ENCODE assay signal across 9 cellular contexts in genomic region chr2:172783091-172783898, GRCh38. TPM values are rescaled to one million over a fixed set of nuclear protein-coding genes. Genes with fewer than 3 reads are reported as not detected.
DNase-seq lines count a peak whose midpoint lies in the region; ATAC-seq, FAIRE-seq and TF ChIP-seq lines count a peak whose summit lies in the region.
"Had no signal": no experiment of that assay in that cellular context is flagged by ENCODE, and none has a peak within 500 bp of the region (broad histone marks: within the 10 kb centered on the region; RNA-seq: fewer than 3 reads in every experiment).

No MANE protein-coding gene starts in this region.

- H4K20me1 ChIP-seq in H1 (replicated peaks in 1 of 2; ENCODE audit: control insufficient read depth in 1 of 2, insufficient read depth in 2 of 2, low read length in 2 of 2) = no peaks in the 10 kb centered on the region

- no peak for FAIRE-seq in H1 (lab: Jason Lieb, UNC)

- DNase-seq in COLO829 (ENCODE audit: low spot score) (peak; percentile 93), NCI-H69 (lab: John Stamatoyannopoulos, UW) (peak; percentile 5), H1 (ENCODE audit: low read depth in 1 of 2, low spot score in 2 of 2) (no peak), mucosa of descending colon (peak in 1 of 3 donors; percentile 2), GDM1 (lab: John Stamatoyannopoulos, UW) (no peak)
- no peak for DNase-seq in activated CD4-positive, alpha-beta T cell treated with anti-CD3 and anti-CD28 coated beads, Interleukin-2, amount 50 U/mL, for 4 hours
- DNase-seq: activated naive CD4-positive, alpha-beta T cell treated with anti-CD3 and anti-CD28 coated beads, Interleukin-2, amount 10 ng/mL, durations not matched to agents 7 days and 5 days had no signal

- POLR2A ChIA-PET in H1 (lab: Charles Lee; ENCODE audit: partially characterized antibody) = no interaction called here

- H3K9ac ChIP-seq in H1 (replicated peaks in 1 of 4; ENCODE audit: extremely low read depth in 1 of 4, low read depth in 3 of 4, low read length in 3 of 4) = no peak overlapping the region

- intact Hi-C loops in mucosa of descending colon (cut with DNase I, micrococcal nuclease) = no loop called here

- no peak overlapping the region for H3K4ac ChIP-seq in H1 (replicated peaks; ENCODE audit: insufficient read length, low read depth, low read length)

- H3K4me3 ChIP-seq in H1 (ENCODE audit: extremely low read depth in 1 of 4, insufficient read depth in 2 of 4, low read depth in 3 of 4, low read length in 4 of 4) = no peak overlapping the region
- H3K4me3 ChIP-seq in mucosa of descending colon = no peak overlapping the region

- CTCF ChIA-PET in H1 (lab: Charles Lee; ENCODE audit: partially characterized antibody) = no interaction called here

- TF ChIP-seq POLR2A in H1 (IDR thresholded peaks at IDR 0.05; ENCODE audit: control extremely low read depth in 1 of 2, low read depth in 2 of 2, low read length in 2 of 2) = no peak

- no peaks in the 10 kb centered on the region for H3K27me3 ChIP-seq in H1 (replicated peaks in 1 of 4; ENCODE audit: control insufficient read depth in 3 of 4, extremely low read depth in 1 of 4, insufficient read depth in 3 of 4, low read length in 3 of 4)

- peaks cover 2% of the 10 kb centered on the region; the same call in 1 of the 2 replicates for H3K23me2 ChIP-seq in H1 (ENCODE audit: low read depth, low read length)

- H3K79me2 ChIP-seq in H1 (ENCODE audit: control insufficient read depth in 1 of 2, insufficient read depth in 2 of 2, low read length in 2 of 2) = no peaks in the 10 kb centered on the region

- no peak overlapping the region for H3K23ac ChIP-seq in H1 (ENCODE audit: insufficient read length)

- TF ChIP-seq EP300 in H1 (IDR thresholded peaks at IDR 0.05; ENCODE audit: borderline replicate concordance in 1 of 2, low read depth in 2 of 2, low read length in 2 of 2) = no peak

- TF ChIP-seq CTCF in H1 (IDR thresholded peaks at IDR 0.05; ENCODE audit: control extremely low read depth in 1 of 3, insufficient read depth in 1 of 3, low read depth in 1 of 3, low read length in 3 of 3) = peak in 1 of 3 experiments; percentile 21; a peak in 1 of 4 replicates
- TF ChIP-seq CTCF in mucosa of descending colon (IDR thresholded peaks at IDR 0.05) = no peak

- H3K9me3 ChIP-seq in H1 (ENCODE audit: insufficient read depth in 2 of 2, low read depth in 1 of 2, low read length in 1 of 2) (no peaks in the 10 kb centered on the region), mucosa of descending colon (no peaks in the 10 kb centered on the region)

- H3K14ac ChIP-seq in H1 (ENCODE audit: insufficient read length) = no peak overlapping the region

- no peaks in the 10 kb centered on the region for H3K79me1 ChIP-seq in H1 (ENCODE audit: low read depth, low read length)

- no peak overlapping the region for H3K18ac ChIP-seq in H1 (ENCODE audit: extremely low read depth, low read length)

- H3K4me1 ChIP-seq in H1 (replicated peaks in 1 of 4; ENCODE audit: control insufficient read depth in 3 of 4, insufficient read depth in 4 of 4, low read length in 3 of 4) = no peaks in the 10 kb centered on the region
- no peaks in the 10 kb centered on the region for H3K4me1 ChIP-seq in mucosa of descending colon (ENCODE audit: low read depth)

- H2BK12ac ChIP-seq in H1 (ENCODE audit: low read depth, low read length) = no peak overlapping the region

- H2BK120ac ChIP-seq in H1 (replicated peaks; ENCODE audit: low read depth, low read length) = no peak overlapping the region

- H2BK15ac ChIP-seq in H1 (ENCODE audit: low read length) = no peak overlapping the region

- H4K91ac ChIP-seq in H1 (replicated peaks; ENCODE audit: insufficient read length, low read length) = no peak overlapping the region

- TF ChIP-seq RAD21 in H1 (IDR thresholded peaks at IDR 0.05 in 1 of 2, conservative IDR thresholded peaks at IDR 0.05 in 1 of 2; ENCODE audit: low read depth in 2 of 2, low read length in 2 of 2) = no peak

- ATAC-seq in mucosa of descending colon (peak; percentile 33), HG03354 (IDR thresholded peaks at IDR 0.05; ENCODE audit: poor library complexity, severe bottlenecking, unreplicated experiment) (no peak), HG03460 (IDR thresholded peaks at IDR 0.05; ENCODE audit: unreplicated experiment) (no peak)

- no peak overlapping the region for H2BK5ac ChIP-seq in H1 (ENCODE audit: low read depth, low read length)

- H2AK5ac ChIP-seq in H1 (ENCODE audit: low read depth, low read length) = no peak overlapping the region

- H3K36me3 ChIP-seq in H1 (ENCODE audit: control insufficient read depth in 2 of 4, insufficient read depth in 4 of 4, low read length in 3 of 4) (no peaks in the 10 kb centered on the region), mucosa of descending colon (ENCODE audit: low read depth) (no peaks in the 10 kb centered on the region)

- no peak overlapping the region for H2BK20ac ChIP-seq in H1 (ENCODE audit: low read length)

- no peak overlapping the region for H4K8ac ChIP-seq in H1 (ENCODE audit: extremely low read depth, insufficient read depth, low read length)

- H3K27ac ChIP-seq in H1 (ENCODE audit: low read depth, low read length) = no peak overlapping the region

- no peak overlapping the region for H4K5ac ChIP-seq in H1 (ENCODE audit: insufficient read length, low read depth, low read length)

- WGBS in H1 (ENCODE audit: extremely low coverage in 1 of 2, insufficient coverage in 1 of 2, insufficient read length in 1 of 2, insufficient replicate concordance in 2 of 2, low coverage in 1 of 2, low lambda C conversion rate in 2 of 2, missing lambda C conversion rate in 1 of 2), 2 experiments = 91% methylated on average over 9 of the region's 9 CpGs; no CpG with 5 or more reads in 1 of the 2 experiments

- H2AFZ ChIP-seq in H1 (ENCODE audit: low read length) = no peak overlapping the region

- H3K56ac ChIP-seq in H1 (replicated peaks; ENCODE audit: insufficient read length, low read depth, low read length) = no peak overlapping the region

- no peak overlapping the region for H3K4me2 ChIP-seq in H1 (ENCODE audit: insufficient read depth in 1 of 2, low read depth in 2 of 2, low read length in 2 of 2)

TF ChIP-seq in H1, 55 proteins besides CTCF, POLR2A, EP300 and RAD21:
- TF ChIP-seq E2F6 (IDR thresholded peaks at IDR 0.05) = no peak
- TF ChIP-seq MAX (IDR thresholded peaks at IDR 0.05) = 0 out of 2 replicates have a peak, but pooled peaks have one; percentile 26
- no peak for TF ChIP-seq YY1 (IDR thresholded peaks at IDR 0.05; ENCODE audit: low read depth, low read length)
- no peak for TF ChIP-seq ATF3 (IDR thresholded peaks at IDR 0.05; ENCODE audit: insufficient read depth, low read depth, low read length)
- no peak for TF ChIP-seq ZNF274 (IDR thresholded peaks at IDR 0.05; ENCODE audit: borderline replicate concordance, extremely low read depth, low read length)

RNA-seq across cellular contexts. Expression of gene RAPGEF4, which starts 47.6 kb away (rescaled TPM):
- total RNA-seq in H1 (2021; fragmentation: NEBNext Ultra II Directional; extraction: Animal tissue kit (Norgen Biotek cat#: 25700)) = 1.4 and 2.6 TPM in 2 replicates
- polyA plus RNA-seq in H1 (2011; rRNA removed) = 1.2 TPM in 2 replicates
- polyA plus RNA-seq in H1 (2011; cell fraction: cytosol; rRNA removed) = 0.78 TPM
- polyA plus RNA-seq in H1 (2011; cell fraction: nucleus; rRNA removed) = 3.1 TPM
- polyA plus RNA-seq in H1 (2012, experiment 1 of 2) = 1.1 to 2.5 TPM (median 1.4 TPM) in 4 replicates
- polyA plus RNA-seq in H1 (2012, experiment 2 of 2) = 0.35 TPM
- polyA plus RNA-seq in H1 (2013, experiment 1 of 2) = 0.81 TPM
- 1.0 TPM for polyA plus RNA-seq in H1 (2013, experiment 2 of 2)
- 9.9 and 11.3 TPM in 2 replicates for polyA minus RNA-seq in H1 (2011; rRNA and poly(A)+ RNA removed)
- polyA minus RNA-seq in H1 (2011; cell fraction: cytosol; rRNA and poly(A)+ RNA removed) = 1.9 TPM
- 17.0 TPM for polyA minus RNA-seq in H1 (2011; cell fraction: nucleus; rRNA and poly(A)+ RNA removed)
- total RNA-seq in mucosa of descending colon = 1 to 10 TPM; 1.2 to 2.8 (median 2.2) TPM

Comparison
In these comparisons a context has a peak if more than half of its experiments do, and no peak if none do; other contexts are left out.
1. DNase-seq: peak in COLO829 (single experiment) and NCI-H69 (single experiment); none in H1 (0 of 2), activated CD4-positive, alpha-beta T cell treated with anti-CD3 and anti-CD28 coated beads, Interleukin-2, amount 50 U/mL, for 4 hours (0 of 2) and GDM1 (single experiment).